Comparison of ENCODE assay signal across 10 cellular contexts in genomic region chr2:42752299-42752698, GRCh38. TPM values are rescaled to one million over a fixed set of nuclear protein-coding genes. Genes with fewer than 3 reads are reported as not detected.
DNase-seq lines count a peak whose midpoint lies in the region; ATAC-seq and TF ChIP-seq lines count a peak whose summit lies in the region.
"Had no signal": no experiment of that assay in that cellular context is flagged by ENCODE, and none has a peak within 500 bp of the region (broad histone marks: within the 10 kb centered on the region; RNA-seq: fewer than 3 reads in every experiment).

No MANE protein-coding gene starts in this region.

- H3K27ac ChIP-seq in sigmoid colon = no peak overlapping the region
- H3K27ac ChIP-seq in RWPE1 = no peak overlapping the region

- CTCF ChIA-PET in RWPE1 (lab: Yijun Ruan, JAX) = interaction anchor here (0.6 to 0.7 kb wide), 2 partner anchors 10 to 581 kb away, joined by 3 to 5 read pairs; no protein-coding TSS in a partner anchor

- POLR2A ChIA-PET in RWPE1 (lab: Yijun Ruan, JAX; ENCODE audit: low non-redundant PET) = no interaction called here

- 45 to 82% methylated on average over 1 of the region's 1 CpG for WGBS in sigmoid colon, 2 donors

- ATAC-seq in GM18868 (IDR thresholded peaks at IDR 0.05; ENCODE audit: unreplicated experiment) (peak; percentile 75), HG02763 (IDR thresholded peaks at IDR 0.05; ENCODE audit: unreplicated experiment) (peak; percentile 54), memory B cell (ENCODE audit: low read depth) (peak; percentile 67)

- intact Hi-C loops in sigmoid colon (cut with DNase I) = no loop called here

- peaks cover 0 to 19% (median 12%) of the 10 kb centered on the region in 4 donors for H3K4me1 ChIP-seq in sigmoid colon

- H3K36me3 ChIP-seq in sigmoid colon = peaks cover 0 to 9% (median 0%) of the 10 kb centered on the region in 4 donors

- no peaks in the 10 kb centered on the region for H3K27me3 ChIP-seq in sigmoid colon

- peak overlapping the region; percentile 91 for H3K27ac Mint-ChIP-seq in memory B cell
- H3K27ac Mint-ChIP-seq: activated naive CD8-positive, alpha-beta T cell treated with anti-CD3 and anti-CD28 coated beads for 36 hours had no signal

- H3K4me3 ChIP-seq in sigmoid colon = no peak overlapping the region

- H3K27me3 Mint-ChIP-seq in memory B cell = no peaks in the 10 kb centered on the region
- H3K27me3 Mint-ChIP-seq: activated naive CD8-positive, alpha-beta T cell treated with anti-CD3 and anti-CD28 coated beads for 36 hours had no signal

- H3K4me3 Mint-ChIP-seq in memory B cell = peak overlapping the region; percentile 64
- H3K4me3 Mint-ChIP-seq: activated naive CD8-positive, alpha-beta T cell treated with anti-CD3 and anti-CD28 coated beads for 36 hours had no signal

- DNase-seq in NCI-H226 (peak; percentile 19), memory B cell (ENCODE audit: low spot score in 2 of 2) (peak in 1 of 2 donors; percentile 52), sigmoid colon (no peak), NCI-H774 (lab: John Stamatoyannopoulos, UW) (no peak), RWPE1 (ENCODE audit: low spot score) (no peak)
- no peak for DNase-seq in activated effector memory CD4-positive, alpha-beta T cell treated with anti-CD3 and anti-CD28 coated beads, Interleukin-2, amount 50 U/mL, for 16 hours
- DNase-seq: activated naive CD8-positive, alpha-beta T cell treated with anti-CD3 and anti-CD28 coated beads for 36 hours had no signal

- H3K4me1 Mint-ChIP-seq in memory B cell = peaks cover 39% of the 10 kb centered on the region

- H3K9me3 ChIP-seq in sigmoid colon = no peaks in the 10 kb centered on the region

- TF ChIP-seq POLR2A in sigmoid colon (IDR thresholded peaks at IDR 0.05) = no peak

- TF ChIP-seq CTCF in sigmoid colon (IDR thresholded peaks at IDR 0.05) (peak in 1 of 4 experiments; percentile 6), RWPE1 (conservative IDR thresholded peaks at IDR 0.05; ENCODE audit: low read depth) (no peak)

- H3K9me3 Mint-ChIP-seq in memory B cell = no peaks in the 10 kb centered on the region
- H3K9me3 Mint-ChIP-seq: activated naive CD8-positive, alpha-beta T cell treated with anti-CD3 and anti-CD28 coated beads for 36 hours had no signal

- no peak for TF ChIP-seq EP300 in sigmoid colon (IDR thresholded peaks at IDR 0.05)

- peaks cover 2% of the 10 kb centered on the region for H3K36me3 Mint-ChIP-seq in memory B cell
- H3K36me3 Mint-ChIP-seq: activated naive CD8-positive, alpha-beta T cell treated with anti-CD3 and anti-CD28 coated beads for 36 hours had no signal

RNA-seq across cellular contexts. Expression of gene OXER1, which starts 11.6 kb away (rescaled TPM):
- 1 to 10 TPM in 1 of 4 donors, under 1 TPM in 3; 0.33 to 2.6 (median 0.59) TPM for total RNA-seq in sigmoid colon
- 1 to 10 TPM in 2 of 3 donors, not detected in 1; 1.8 to 3.0 TPM for polyA plus RNA-seq in sigmoid colon
- total RNA-seq: frontal cortex had no signal

RNA-seq across cellular contexts. Expression of gene HAAO, which starts 40.1 kb away (rescaled TPM):
- 1 to 10 TPM; 2.5 to 5.6 (median 3.5) TPM for total RNA-seq in sigmoid colon
- 10 to 100 TPM in 2 of 3 donors, 1 to 10 TPM in 1; 8.3 to 37.9 (median 12.6) TPM for polyA plus RNA-seq in sigmoid colon
